27 cellular contexts compared by ENCODE assay signal in the genomic region with DNA sequence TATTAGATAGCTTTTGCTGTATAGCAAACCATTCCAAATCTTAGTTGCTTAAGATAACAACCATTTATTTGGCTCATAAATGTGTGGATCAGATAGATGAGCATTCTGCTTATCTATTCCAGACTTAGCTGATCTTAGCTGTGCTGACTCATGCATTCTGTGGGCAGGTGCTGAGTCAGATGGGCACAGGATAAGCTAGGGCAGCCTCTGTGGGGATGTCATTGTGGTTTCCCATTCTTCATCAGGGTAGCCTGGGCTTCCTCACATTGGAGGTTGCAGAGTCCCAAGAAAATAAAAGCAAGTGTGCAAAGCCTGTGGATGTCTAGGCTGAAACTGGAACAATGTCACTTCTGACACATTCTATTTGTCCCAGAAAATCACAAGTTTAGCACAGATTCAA.
DNase-seq lines count a peak whose midpoint lies in the region; ATAC-seq, FAIRE-seq and TF ChIP-seq lines count a peak whose summit lies in the region.
"Had no signal": no experiment of that assay in that cellular context is flagged by ENCODE, and none has a peak within 500 bp of the region (broad histone marks: within the 10 kb centered on the region; RNA-seq: fewer than 3 reads in every experiment).

No MANE protein-coding gene starts in this region.

- TF ChIP-seq CTCF in K562 (IDR thresholded peaks at IDR 0.05 in 2 of 3, conservative IDR thresholded peaks at IDR 0.05 in 1 of 3; ENCODE audit: insufficient read depth in 2 of 3, low read depth in 1 of 3, low read length in 3 of 3) (no peak), neural progenitor cell (IDR thresholded peaks at IDR 0.05) (no peak), A673 (conservative IDR thresholded peaks at IDR 0.05; ENCODE audit: low read depth, low read length) (no peak)

- peaks cover 8% of the 10 kb centered on the region for H3K9me3 Mint-ChIP-seq in neural progenitor cell

- no peak for TF ChIP-seq POLR2A in K562 (conservative IDR thresholded peaks at IDR 0.05)

- H3K9me3 ChIP-seq in MG63 (0 out of 2 replicates have a peak, but pooled peaks cover 2% of the 10 kb centered on the region), K562 (replicated peaks; ENCODE audit: control insufficient read depth, insufficient read depth, low read depth, low read length) (no peaks in the 10 kb centered on the region; the same call in 1 of the 2 replicates), neural progenitor cell (ENCODE audit: low read depth) (no peaks in the 10 kb centered on the region), A673 (ENCODE audit: low read depth, low read length, poor library complexity, severe bottlenecking) (no peaks in the 10 kb centered on the region)
- H3K9me3 ChIP-seq: HAP-1, pancreas had no signal

- no peak overlapping the region for H3K56ac ChIP-seq in mesendoderm (ENCODE audit: low read length)

- H2BK5ac ChIP-seq in mesendoderm (ENCODE audit: low read length), result no peak overlapping the region

- no peaks in the 10 kb centered on the region for H3K79me1 ChIP-seq in mesendoderm (ENCODE audit: low read length)

- H4K8ac ChIP-seq in mesendoderm (ENCODE audit: low read depth, low read length), result no peak overlapping the region

- TF ChIP-seq EP300 in K562 (IDR thresholded peaks at IDR 0.05; ENCODE audit: low read length), result no peak

- POLR2A ChIA-PET in K562 (lab: Yijun Ruan, JAX), result interaction anchor here (1.0 kb wide), 1 partner anchor 38 kb away, joined by 3 read pairs; no protein-coding TSS in a partner anchor
- POLR2A ChIA-PET in A673 (lab: Charles Lee; ENCODE audit: low non-redundant PET), result no interaction called here

- H3K9ac ChIP-seq in K562 (ENCODE audit: insufficient read depth in 1 of 2, low read depth in 2 of 2, low read length in 2 of 2) (no peak overlapping the region), mesendoderm (ENCODE audit: low read length) (no peak overlapping the region), neural progenitor cell (no peak overlapping the region)
- H3K9ac ChIP-seq: BLaER1 had no signal

- H3K9me1 ChIP-seq in K562 (ENCODE audit: control insufficient read depth, insufficient read depth, low read length), result no peaks in the 10 kb centered on the region

- no peak overlapping the region for H4K5ac ChIP-seq in mesendoderm (ENCODE audit: low read length)

- ATAC-seq in K562, result no peak
- ATAC-seq: effector memory CD8-positive, alpha-beta T cell; naive thymus-derived CD4-positive, alpha-beta T cell; pancreas; sciatic nerve; T-cell had no signal

- H3K23ac ChIP-seq in mesendoderm (ENCODE audit: low read length), result no peak overlapping the region

- H4K20me1 ChIP-seq in K562 (replicated peaks; ENCODE audit: control insufficient read depth, insufficient read depth, low read length), result no peaks in the 10 kb centered on the region
- H4K20me1 ChIP-seq in neural progenitor cell (ENCODE audit: low read depth), result no peaks in the 10 kb centered on the region
- H4K20me1 ChIP-seq: BLaER1 had no signal

- H3K4me3 ChIP-seq in MG63, result no peak overlapping the region
- no peak overlapping the region for H3K4me3 ChIP-seq in K562
- H3K4me3 ChIP-seq in mesendoderm (ENCODE audit: low read length), result no peak overlapping the region
- no peak overlapping the region for H3K4me3 ChIP-seq in neural progenitor cell
- H3K4me3 ChIP-seq in A673 (ENCODE audit: low read depth, low read length, poor library complexity, severe bottlenecking), result no peak overlapping the region
- H3K4me3 ChIP-seq: BLaER1, HAP-1, pancreas, transverse colon had no signal

- H2AFZ ChIP-seq in K562 (ENCODE audit: low read depth, low read length) (no peak overlapping the region), neural progenitor cell (replicated peaks) (no peak overlapping the region)

- H3K4ac ChIP-seq in mesendoderm (ENCODE audit: low read depth, low read length), result no peak overlapping the region

- FAIRE-seq in K562 (lab: Jason Lieb, UNC), result no peak
- FAIRE-seq: islet of Langerhans, pancreas had no signal

- H3F3A ChIP-seq in neural progenitor cell (ENCODE audit: low read depth), result no peaks in the 10 kb centered on the region

- no peaks in the 10 kb centered on the region for H3K4me1 Mint-ChIP-seq in neural progenitor cell

- intact Hi-C loops in K562 (cut with micrococcal nuclease), result no loop called here
- intact Hi-C loops in A673 (cut with micrococcal nuclease; ENCODE audit: unreplicated experiment), result loop anchor here (10.0 kb wide), 2 partner anchors 169 to 289 kb away; no protein-coding TSS in a partner anchor

- no peak for TF ChIP-seq RAD21 in K562 (CRISPR knock-in tag; conservative IDR thresholded peaks at IDR 0.05 in 1 of 2, IDR thresholded peaks at IDR 0.05 in 1 of 2)

- BruUV-seq in K562 (replicated peaks; lab: Mats Ljungman, UMichigan) (no TSS peak), A673 (replicated peaks; lab: Mats Ljungman, UMichigan) (no TSS peak)

- H3K79me2 ChIP-seq in K562 (ENCODE audit: control insufficient read depth, insufficient read depth, low read length) (no peaks in the 10 kb centered on the region), mesendoderm (ENCODE audit: control insufficient read depth, insufficient read depth, low read length) (no peaks in the 10 kb centered on the region), neural progenitor cell (ENCODE audit: low read depth) (no peaks in the 10 kb centered on the region)

- H3K27ac ChIP-seq in K562 (ENCODE audit: extremely low read depth, low read depth, low read length) (no peak overlapping the region), mesendoderm (ENCODE audit: low read depth, low read length) (no peak overlapping the region), neural progenitor cell (no peak overlapping the region), A673 (ENCODE audit: low read depth, low read length, poor library complexity, severe bottlenecking) (no peak overlapping the region)
- H3K27ac ChIP-seq: BLaER1, pancreas, transverse colon had no signal

- no peak overlapping the region for H2BK15ac ChIP-seq in mesendoderm (replicated peaks; ENCODE audit: low read depth)

- H3K4me2 ChIP-seq in K562 (ENCODE audit: insufficient read depth, low read length) (no peak overlapping the region), mesendoderm (ENCODE audit: low read length) (no peak overlapping the region), neural progenitor cell (no peak overlapping the region)
- H3K4me2 ChIP-seq: BLaER1 had no signal

- H3K4me3 Mint-ChIP-seq in neural progenitor cell, result no peak overlapping the region
- H3K4me3 Mint-ChIP-seq: activated naive CD4-positive, alpha-beta T cell treated with anti-CD3 and anti-CD28 coated beads for 36 hours; effector memory CD8-positive, alpha-beta T cell; naive thymus-derived CD4-positive, alpha-beta T cell; T-cell had no signal

- in situ Hi-C loops in Caki2 (cut with HindIII; ENCODE audit: low pct_unique_long_range_greater_than_20kb, low sequenced_read_pairs), result no loop called here
- in situ Hi-C loops in K562 (cut with MboI), result no loop called here

- H3K27ac Mint-ChIP-seq in neural progenitor cell, result no peak overlapping the region
- H3K27ac Mint-ChIP-seq: activated naive CD4-positive, alpha-beta T cell treated with anti-CD3 and anti-CD28 coated beads for 36 hours; effector memory CD8-positive, alpha-beta T cell; naive thymus-derived CD4-positive, alpha-beta T cell; T-cell had no signal

- CTCF ChIA-PET in K562 (lab: Yijun Ruan, JAX; ENCODE audit: low intra/inter-chr PET ratio) (no interaction called here), A673 (lab: Charles Lee) (no interaction called here)

- H3K18ac ChIP-seq in mesendoderm (ENCODE audit: low read length), result no peak overlapping the region

- H3K4me1 ChIP-seq in K562 (replicated peaks in 1 of 2; ENCODE audit: control insufficient read depth in 2 of 2, insufficient read depth in 2 of 2, low read length in 2 of 2) (no peaks in the 10 kb centered on the region), mesendoderm (ENCODE audit: control insufficient read depth, low read depth, low read length) (no peaks in the 10 kb centered on the region), neural progenitor cell (no peaks in the 10 kb centered on the region), A673 (ENCODE audit: insufficient read depth, low read length, poor library complexity, severe bottlenecking) (peaks cover 12% of the 10 kb centered on the region)
- H3K4me1 ChIP-seq: HAP-1, pancreas, transverse colon had no signal

- DNase-seq in Caki2 (ENCODE audit: low read depth), result peak; percentile 41
- DNase-seq in MG63, result peak; percentile 31
- no peak for DNase-seq in K562 (ENCODE audit: extremely low read depth in 1 of 4, low spot score in 3 of 4)
- peak; percentile 36 for DNase-seq in mesendoderm
- DNase-seq in NCI-H510A treated with DMSO at 0.1 percent for 48 hours (lab: John Stamatoyannopoulos, UW), result no peak
- no peak for DNase-seq in neural progenitor cell (ENCODE audit: low spot score)
- no peak for DNase-seq in NCI-H524 treated with DMSO at 0.1 percent for 48 hours (lab: John Stamatoyannopoulos, UW)
- DNase-seq in A673 (ENCODE audit: low spot score), result no peak
- DNase-seq: activated CD4-positive, alpha-beta T cell treated with anti-CD3 and anti-CD28 coated beads, Interleukin-2, amount 50 U/mL, for 48 hours; activated naive CD4-positive, alpha-beta T cell treated with anti-CD3 and anti-CD28 coated beads for 36 hours; activated T-cell treated with anti-CD3 and anti-CD28 coated beads, Interleukin-2, amount 50 U/mL, for 1 hour; aorta; DMS153; effector memory CD8-positive, alpha-beta T cell; naive thymus-derived CD4-positive, alpha-beta T cell; NCI-H1930; NCI-H446 treated with DMSO at 0.1 percent for 48 hours; pancreas; Right ventricle myocardium superior; stimulated activated CD4-positive, alpha-beta T cell treated with anti-CD3 and anti-CD28 coated beads, Interleukin-2, amount 100 ng/mL, for 24 hours; stimulated activated naive CD4-positive, alpha-beta T cell treated with Interleukin-2 at 50 U/mL for 16 hours; T-cell; transverse colon had no signal

- no peaks in the 10 kb centered on the region for H3K36me3 Mint-ChIP-seq in neural progenitor cell

- no peak overlapping the region for H2AK5ac ChIP-seq in mesendoderm (ENCODE audit: low read length)

- no peaks in the 10 kb centered on the region for H3K27me3 ChIP-seq in MG63
- H3K27me3 ChIP-seq in K562 (ENCODE audit: control insufficient read depth in 2 of 2, insufficient read depth in 2 of 2, low read length in 2 of 2), result no peaks in the 10 kb centered on the region
- H3K27me3 ChIP-seq in mesendoderm (ENCODE audit: insufficient read depth, low read length, poor library complexity), result no peaks in the 10 kb centered on the region
- H3K27me3 ChIP-seq in neural progenitor cell, result no peaks in the 10 kb centered on the region
- H3K27me3 ChIP-seq in A673 (replicated peaks; ENCODE audit: insufficient read depth, low read depth, low read length, poor library complexity), result no peaks in the 10 kb centered on the region
- H3K27me3 ChIP-seq: BLaER1, transverse colon had no signal

- H3K36me3 ChIP-seq in MG63 (no peaks in the 10 kb centered on the region), K562 (ENCODE audit: control insufficient read depth, insufficient read depth, low read length) (no peaks in the 10 kb centered on the region), mesendoderm (ENCODE audit: control insufficient read depth, insufficient read depth, low read length) (no peaks in the 10 kb centered on the region), neural progenitor cell (no peaks in the 10 kb centered on the region), A673 (ENCODE audit: insufficient read depth, low read length, poor library complexity, severe bottlenecking) (no peaks in the 10 kb centered on the region)
- H3K36me3 ChIP-seq: BLaER1, HAP-1, pancreas, transverse colon had no signal

- H2BK120ac ChIP-seq in mesendoderm (ENCODE audit: low read depth, low read length), result no peak overlapping the region

- H3K27me3 Mint-ChIP-seq in neural progenitor cell (ENCODE audit: insufficient read depth, low read depth), result peaks cover 3% of the 10 kb centered on the region
- H3K27me3 Mint-ChIP-seq: effector memory CD8-positive, alpha-beta T cell; naive thymus-derived CD4-positive, alpha-beta T cell; T-cell had no signal

Comparison
In these comparisons a context has a peak if more than half of its experiments do, and no peak if none do; other contexts are left out.
1. DNase-seq: peak in Caki2 (single experiment), MG63 (single experiment) and mesendoderm (single experiment); none in K562 (0 of 4), NCI-H510A treated with DMSO at 0.1 percent for 48 hours (single experiment), neural progenitor cell (single experiment), NCI-H524 treated with DMSO at 0.1 percent for 48 hours (single experiment) and A673 (single experiment).